24 cellular contexts compared by ENCODE assay signal in genomic region chr1:70790232-70790923, GRCh38.
"Had no signal": no experiment of that assay in that cellular context is flagged by ENCODE, and none has a peak within 500 bp of the region (broad histone marks: within the 10 kb centered on the region; RNA-seq: fewer than 3 reads in every experiment).

No MANE protein-coding gene starts in this region.

- DNase-seq: activated CD4-positive, alpha-beta memory T cell treated with anti-CD3 and anti-CD28 coated beads for 36 hours; activated CD4-positive, alpha-beta T cell treated with anti-CD3 and anti-CD28 coated beads for 4 hours; activated CD4-positive, CD25-positive, alpha-beta regulatory T cell; activated T-cell treated with anti-CD3 and anti-CD28 coated beads, Interleukin-2, amount 50 U/mL, for 1 hour; effector memory CD8-positive, alpha-beta T cell; foreskin melanocyte; glutamatergic neuron; kidney glomerular epithelial cell; left ventricle myocardium inferior; mammary epithelial cell; right cardiac atrium; stimulated activated CD4-positive, alpha-beta T cell treated with anti-CD3 and anti-CD28 coated beads, Interleukin-4, amount 100 ng/mL, for 4 hours; stomach; T-helper 1 cell had no signal

- H3K27ac Mint-ChIP-seq: activated CD4-positive, alpha-beta memory T cell treated with anti-CD3 and anti-CD28 coated beads for 36 hours; activated naive CD4-positive, alpha-beta T cell treated with anti-CD3 and anti-CD28 coated beads, Interleukin-2, amount 50 U/mL, for 72 hours; activated T-helper 17 cell treated with anti-CD3 and anti-CD28 coated beads, Interleukin-2, amount 50 U/mL, for 72 hours; effector memory CD8-positive, alpha-beta T cell; mesothelial cell of epicardium; nephron had no signal

- H3K4me3 Mint-ChIP-seq: activated CD4-positive, alpha-beta memory T cell treated with anti-CD3 and anti-CD28 coated beads for 36 hours; activated T-helper 17 cell treated with anti-CD3 and anti-CD28 coated beads, Interleukin-2, amount 50 U/mL, for 72 hours; central memory CD8-positive, alpha-beta T cell; effector memory CD8-positive, alpha-beta T cell; mesothelial cell of epicardium; nephron had no signal

- ATAC-seq: activated naive CD4-positive, alpha-beta T cell treated with anti-CD3 and anti-CD28 coated beads, Interleukin-2, amount 50 U/mL, for 72 hours; activated T-helper 17 cell treated with anti-CD3 and anti-CD28 coated beads, Interleukin-2, amount 50 U/mL, for 72 hours; effector memory CD8-positive, alpha-beta T cell; esophagus mucosa; right cardiac atrium had no signal

- H3K4me3 ChIP-seq: hepatocyte, left ventricle myocardium inferior, stomach, suprapubic skin, tibial nerve had no signal

- H3K27me3 ChIP-seq: hepatocyte, stomach, suprapubic skin, tibial nerve had no signal

- H3K9me3 Mint-ChIP-seq: activated naive CD4-positive, alpha-beta T cell treated with anti-CD3 and anti-CD28 coated beads, Interleukin-2, amount 50 U/mL, for 72 hours; central memory CD8-positive, alpha-beta T cell; mesothelial cell of epicardium; nephron had no signal

- H3K27me3 Mint-ChIP-seq: activated CD4-positive, alpha-beta memory T cell treated with anti-CD3 and anti-CD28 coated beads for 36 hours; central memory CD8-positive, alpha-beta T cell; effector memory CD8-positive, alpha-beta T cell had no signal

- H3K4me1 Mint-ChIP-seq: activated T-helper 17 cell treated with anti-CD3 and anti-CD28 coated beads, Interleukin-2, amount 50 U/mL, for 72 hours; central memory CD8-positive, alpha-beta T cell; mesothelial cell of epicardium; nephron had no signal

- H3K9me3 ChIP-seq: suprapubic skin, tibial nerve had no signal

- H3K36me3 ChIP-seq: left ventricle myocardium inferior, stomach, suprapubic skin, tibial nerve had no signal

- H3K36me3 Mint-ChIP-seq: activated CD4-positive, alpha-beta memory T cell treated with anti-CD3 and anti-CD28 coated beads for 36 hours; activated naive CD4-positive, alpha-beta T cell treated with anti-CD3 and anti-CD28 coated beads, Interleukin-2, amount 50 U/mL, for 72 hours; mesothelial cell of epicardium had no signal

- H3K4me1 ChIP-seq: left ventricle myocardium inferior, parathyroid adenoma, stomach, suprapubic skin, tibial nerve had no signal

- H3K27ac ChIP-seq: hepatocyte, left ventricle myocardium inferior, parathyroid adenoma, stomach, suprapubic skin, tibial nerve had no signal
